29 cellular contexts compared by ENCODE assay signal in genomic region chr11:36985562-36985961, GRCh38.
"Had no signal": no experiment of that assay in that cellular context is flagged by ENCODE, and none has a peak within 500 bp of the region (broad histone marks: within the 10 kb centered on the region; RNA-seq: fewer than 3 reads in every experiment).

No MANE protein-coding gene starts in this region.

- H3K27ac ChIP-seq: stomach, suprapubic skin, testis, thoracic aorta, thyroid gland, tibial artery, tibial nerve, transverse colon, upper lobe of left lung, upper lobe of right lung, uterus, vagina had no signal

- H3K36me3 Mint-ChIP-seq: stimulated activated effector memory CD8-positive, alpha-beta T cell treated with anti-CD3 and anti-CD28 coated beads, Interleukin-12 subunit alpha, Interleukin-12 subunit beta, amount 100 ng/mL, for 72 hours; stimulated activated memory B cell treated with anti-CD40 and anti-IgM and Interleukin-4, amounts not matched to agents 10 μg/mL and 1 μg/mL and 100 μg/mL, for 72 hours; stimulated activated naive B cell treated with anti-CD40 and anti-IgM and Interleukin-4, amounts not matched to agents 10 μg/mL and 1 μg/mL and 100 μg/mL, for 72 hours; type B pancreatic cell had no signal

- H3K4me1 ChIP-seq: stomach, suprapubic skin, testis, thyroid gland, tibial artery, tibial nerve, transverse colon, upper lobe of left lung, upper lobe of right lung, uterus, vagina had no signal

- H3K9me3 ChIP-seq: testis, thoracic aorta, thyroid gland, tibial artery, transverse colon, upper lobe of left lung, upper lobe of right lung, uterus, vagina had no signal

- H3K27me3 Mint-ChIP-seq: stimulated activated memory B cell treated with anti-CD40 and anti-IgM and Interleukin-4, amounts not matched to agents 10 μg/mL and 1 μg/mL and 100 μg/mL, for 72 hours; stimulated activated naive B cell treated with anti-CD40 and anti-IgM and Interleukin-4, amounts not matched to agents 10 μg/mL and 1 μg/mL and 100 μg/mL, for 72 hours; stimulated activated naive CD8-positive, alpha-beta T cell treated with anti-CD3 and anti-CD28 coated beads, Interleukin-15, amount 100 ng/mL, for 72 hours; stimulated activated naive CD8-positive, alpha-beta T cell treated with anti-CD3 and anti-CD28 coated beads, Interleukin-15, Interleukin-2, amounts not matched to agents 100 ng/mL and 50 ng/mL, for 24 hours; type B pancreatic cell had no signal

- H3K4me3 Mint-ChIP-seq: stimulated activated effector memory CD8-positive, alpha-beta T cell treated with anti-CD3 and anti-CD28 coated beads, Interleukin-12 subunit alpha, Interleukin-12 subunit beta, amount 100 ng/mL, for 72 hours; stimulated activated memory B cell treated with anti-CD40 and anti-IgM and Interleukin-4, amounts not matched to agents 10 μg/mL and 1 μg/mL and 100 μg/mL, for 72 hours; stimulated activated naive B cell treated with anti-CD40 and anti-IgM and Interleukin-4, amounts not matched to agents 10 μg/mL and 1 μg/mL and 100 μg/mL, for 72 hours; stimulated activated naive CD8-positive, alpha-beta T cell treated with anti-CD3 and anti-CD28 coated beads, Interleukin-15, amount 100 ng/mL, for 72 hours; stimulated activated naive CD8-positive, alpha-beta T cell treated with anti-CD3 and anti-CD28 coated beads, Interleukin-15, Interleukin-2, amounts not matched to agents 100 ng/mL and 50 ng/mL, for 24 hours; type B pancreatic cell had no signal

- H3K36me3 ChIP-seq: stomach, suprapubic skin, thoracic aorta, thyroid gland, tibial artery, tibial nerve, transverse colon, upper lobe of left lung, upper lobe of right lung, uterus, vagina had no signal

- ATAC-seq: stimulated activated effector memory CD8-positive, alpha-beta T cell treated with anti-CD3 and anti-CD28 coated beads, Interleukin-12 subunit alpha, Interleukin-12 subunit beta, amount 100 ng/mL, for 72 hours; stimulated activated memory B cell treated with anti-CD40 and anti-IgM and Interleukin-4, amounts not matched to agents 10 μg/mL and 1 μg/mL and 100 μg/mL, for 72 hours; stimulated activated naive B cell treated with anti-CD40 and anti-IgM and Interleukin-4, amounts not matched to agents 10 μg/mL and 1 μg/mL and 100 μg/mL, for 72 hours; stimulated activated naive CD8-positive, alpha-beta T cell treated with anti-CD3 and anti-CD28 coated beads, Interleukin-15, amount 100 ng/mL, for 72 hours; stimulated activated naive CD8-positive, alpha-beta T cell treated with anti-CD3 and anti-CD28 coated beads, Interleukin-15, Interleukin-2, amounts not matched to agents 100 U/mL and 50 U/mL, for 24 hours; upper lobe of right lung had no signal

- H3K9me3 Mint-ChIP-seq: type B pancreatic cell had no signal

- H3K4me1 Mint-ChIP-seq: stimulated activated effector memory CD8-positive, alpha-beta T cell treated with anti-CD3 and anti-CD28 coated beads, Interleukin-12 subunit alpha, Interleukin-12 subunit beta, amount 100 ng/mL, for 72 hours; stimulated activated memory B cell treated with anti-CD40 and anti-IgM and Interleukin-4, amounts not matched to agents 10 μg/mL and 1 μg/mL and 100 μg/mL, for 72 hours; stimulated activated naive B cell treated with anti-CD40 and anti-IgM and Interleukin-4, amounts not matched to agents 10 μg/mL and 1 μg/mL and 100 μg/mL, for 72 hours; stimulated activated naive CD8-positive, alpha-beta T cell treated with anti-CD3 and anti-CD28 coated beads, Interleukin-15, amount 100 ng/mL, for 72 hours had no signal

- FAIRE-seq: urothelium cell line had no signal

- DNase-seq: stimulated activated CD4-positive, alpha-beta T cell treated with anti-CD3 and anti-CD28 coated beads, Interleukin-2, amount 100 ng/mL, for 48 hours; stimulated activated CD4-positive, alpha-beta T cell treated with anti-CD3 and anti-CD28 coated beads, Interleukin-4, amount 100 ng/mL, for 1 hour; stimulated activated CD4-positive, alpha-beta T cell treated with anti-CD3 and anti-CD28 coated beads, Interleukin-4, amount 100 ng/mL, for 24 hours; stimulated activated CD4-positive, alpha-beta T cell treated with anti-CD3 and anti-CD28 coated beads, Interleukin-4, amount 100 ng/mL, for 4 hours; stimulated activated CD8-positive, alpha-beta memory T cell treated with anti-CD3 and anti-CD28 coated beads, Interleukin-4, amount 100 ng/mL, for 48 hours; stimulated activated naive B cell treated with anti-CD40 and anti-IgM and Interleukin-4, amounts not matched to agents 10 μg/mL and 1 μg/mL and 100 μg/mL, for 72 hours; stimulated activated naive CD4-positive, alpha-beta T cell; stimulated activated naive CD4-positive, alpha-beta T cell treated with Interleukin-2 at 50 U/mL for 16 hours; stimulated activated naive CD8-positive, alpha-beta T cell treated with anti-CD3 and anti-CD28 coated beads, Interleukin-15, amount 100 ng/mL, for 72 hours; stimulated activated naive CD8-positive, alpha-beta T cell treated with anti-CD3 and anti-CD28 coated beads, Interleukin-15, Interleukin-2, amounts not matched to agents 100 U/mL and 50 U/mL, for 24 hours; stomach; substantia nigra; testis; thyroid gland; tibial artery; transverse colon; trophoblast cell; upper lobe of left lung; upper lobe of right lung; uterus had no signal

- H3K27me3 ChIP-seq: stomach, suprapubic skin, testis, thyroid gland, tibial artery, tibial nerve, transverse colon, upper lobe of left lung, upper lobe of right lung, uterus, vagina had no signal

- H3K27ac Mint-ChIP-seq: stimulated activated effector memory CD8-positive, alpha-beta T cell treated with anti-CD3 and anti-CD28 coated beads, Interleukin-12 subunit alpha, Interleukin-12 subunit beta, amount 100 ng/mL, for 72 hours; stimulated activated memory B cell treated with anti-CD40 and anti-IgM and Interleukin-4, amounts not matched to agents 10 μg/mL and 1 μg/mL and 100 μg/mL, for 72 hours; stimulated activated naive B cell treated with anti-CD40 and anti-IgM and Interleukin-4, amounts not matched to agents 10 μg/mL and 1 μg/mL and 100 μg/mL, for 72 hours; stimulated activated naive CD8-positive, alpha-beta T cell treated with anti-CD3 and anti-CD28 coated beads, Interleukin-15, amount 100 ng/mL, for 72 hours; stimulated activated naive CD8-positive, alpha-beta T cell treated with anti-CD3 and anti-CD28 coated beads, Interleukin-15, Interleukin-2, amounts not matched to agents 100 ng/mL and 50 ng/mL, for 24 hours; type B pancreatic cell had no signal

- H3K4me3 ChIP-seq: stomach, suprapubic skin, testis, thoracic aorta, thyroid gland, tibial artery, tibial nerve, transverse colon, upper lobe of left lung, upper lobe of right lung, uterus, vagina had no signal
